Comparison of ENCODE assay signal across 16 cellular contexts in genomic region chr3:140756240-140757016, GRCh38.
A peak's percentile ranks its signal among the peaks of the same experiment; 100 is the strongest.
DNase-seq lines count a peak whose midpoint lies in the region; ATAC-seq, FAIRE-seq and TF ChIP-seq lines count a peak whose summit lies in the region.
"Had no signal": no experiment of that assay in that cellular context is flagged by ENCODE, and none has a peak within 500 bp of the region (broad histone marks: within the 10 kb centered on the region; RNA-seq: fewer than 3 reads in every experiment).

No MANE protein-coding gene starts in this region.

- no peaks in the 10 kb centered on the region for H3K36me3 ChIP-seq in brain microvascular endothelial cell (replicated peaks)
- H3K36me3 ChIP-seq: BE2C had no signal

- no peak overlapping the region for H3K4me3 ChIP-seq in brain microvascular endothelial cell (ENCODE audit: low read depth, low read length)
- H3K4me3 ChIP-seq: hepatocyte, skin epidermis had no signal

- no peak for TF ChIP-seq CTCF in brain microvascular endothelial cell (IDR thresholded peaks at IDR 0.05; ENCODE audit: low read depth, low read length, missing control alignments)

- peaks cover 6% of the 10 kb centered on the region for H3K27me3 Mint-ChIP-seq in activated T-cell treated with anti-CD3 and anti-CD28 coated beads, Interleukin-2, amount 50 U/mL, for 4 hours (ENCODE audit: low read depth)

- ATAC-seq in GM19395 (IDR thresholded peaks at IDR 0.05; ENCODE audit: unreplicated experiment) = peak; percentile 80
- ATAC-seq in HG02840 (IDR thresholded peaks at IDR 0.05; ENCODE audit: low FRiP score, unreplicated experiment) = peak; percentile 51
- ATAC-seq in HG03558 (IDR thresholded peaks at IDR 0.05; ENCODE audit: extremely low read depth, unreplicated experiment) = peak; percentile 54
- no peak for ATAC-seq in activated T-cell treated with anti-CD3 and anti-CD28 coated beads, Interleukin-2, amount 50 U/mL, for 4 hours

- no peaks in the 10 kb centered on the region for H3K36me3 Mint-ChIP-seq in activated T-cell treated with anti-CD3 and anti-CD28 coated beads, Interleukin-2, amount 50 U/mL, for 4 hours (ENCODE audit: insufficient read depth)
- H3K36me3 Mint-ChIP-seq: activated naive CD8-positive, alpha-beta T cell had no signal

- H3K4me1 Mint-ChIP-seq in activated T-cell treated with anti-CD3 and anti-CD28 coated beads, Interleukin-2, amount 50 U/mL, for 4 hours (ENCODE audit: low read depth) = no peaks in the 10 kb centered on the region

- TF ChIP-seq POLR2A in GM12892 (IDR thresholded peaks at IDR 0.05; ENCODE audit: low read depth, low read length) = no peak

- H3K4me3 Mint-ChIP-seq in activated T-cell treated with anti-CD3 and anti-CD28 coated beads, Interleukin-2, amount 50 U/mL, for 4 hours = no peak overlapping the region
- H3K4me3 Mint-ChIP-seq: activated naive CD8-positive, alpha-beta T cell had no signal

- DNase-seq in GM12892 (ENCODE audit: insufficient read length) = peak; percentile 26
- no peak for DNase-seq in GF-D8 (lab: John Stamatoyannopoulos, UW)
- no peak for DNase-seq in brain microvascular endothelial cell
- no peak for DNase-seq in DMS53 treated with DMSO at 0.1 percent for 48 hours (lab: John Stamatoyannopoulos, UW; ENCODE audit: unreplicated experiment)
- DNase-seq in activated T-cell treated with anti-CD3 and anti-CD28 coated beads, Interleukin-2, amount 50 U/mL, for 4 hours = no peak
- DNase-seq: BE2C; effector CD8-positive, alpha-beta T cell; NCI-H187 treated with DMSO at 0.1 percent for 48 hours; stimulated activated CD8-positive, alpha-beta memory T cell treated with anti-CD3 and anti-CD28 coated beads, Interleukin-4, amount 100 ng/mL, for 48 hours had no signal

- no peaks in the 10 kb centered on the region for H3K9me3 Mint-ChIP-seq in activated T-cell treated with anti-CD3 and anti-CD28 coated beads, Interleukin-2, amount 50 U/mL, for 4 hours

- FAIRE-seq in GM12892 (lab: Jason Lieb, UNC) = peak; percentile 91
- FAIRE-seq: RCC 7860 had no signal

- H3K27me3 ChIP-seq in brain microvascular endothelial cell (replicated peaks) = no peaks in the 10 kb centered on the region
- H3K27me3 ChIP-seq: hepatocyte had no signal

- H3K27ac ChIP-seq in brain microvascular endothelial cell = no peak overlapping the region
- H3K27ac ChIP-seq: hepatocyte, skin epidermis had no signal

- in situ Hi-C loops in brain microvascular endothelial cell (cut with HindIII; ENCODE audit: low pct_ligation_motif_present, low sequenced_read_pairs) = no loop called here

Comparison
In these comparisons a context has a peak if more than half of its experiments do, and no peak if none do; other contexts are left out.
1. ATAC-seq: peak in GM19395 (single experiment), HG02840 (single experiment) and HG03558 (single experiment); none in activated T-cell treated with anti-CD3 and anti-CD28 coated beads, Interleukin-2, amount 50 U/mL, for 4 hours (0 of 2).